In the genomic region with DNA sequence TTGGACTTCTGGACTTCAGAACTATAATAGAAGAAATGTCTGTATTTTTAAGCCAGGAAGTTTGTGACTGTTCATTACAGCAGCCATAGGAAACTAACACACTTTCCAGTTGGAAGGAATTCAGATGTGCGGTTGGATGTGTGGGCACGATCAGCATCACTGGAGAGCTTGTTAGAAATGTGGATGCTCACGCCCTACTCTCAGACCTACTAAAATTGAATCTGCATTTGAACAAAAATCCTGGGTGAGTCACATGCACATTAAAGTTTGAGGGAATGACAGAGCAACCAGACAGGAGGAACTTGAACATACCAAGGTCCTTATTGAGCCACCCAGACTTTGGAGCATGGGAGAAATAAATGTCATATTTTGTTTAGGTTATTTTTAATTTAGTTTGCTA, we compare ENCODE assay signal across 25 cellular contexts.
A peak's percentile ranks its signal among the peaks of the same experiment; 100 is the strongest.
DNase-seq lines count a peak whose midpoint lies in the region; ATAC-seq and TF ChIP-seq lines count a peak whose summit lies in the region.
"Had no signal": no experiment of that assay in that cellular context is flagged by ENCODE, and none has a peak within 500 bp of the region (broad histone marks: within the 10 kb centered on the region; RNA-seq: fewer than 3 reads in every experiment).

No MANE protein-coding gene starts in this region.

- peaks cover 4 to 9% of the 10 kb centered on the region in 2 donors for H3K4me1 ChIP-seq in ascending aorta
- H3K4me1 ChIP-seq: A549, adrenal gland, colonic mucosa, left ventricle myocardium inferior, psoas muscle, sigmoid colon, thyroid gland had no signal

- H3K27ac ChIP-seq in ascending aorta, result peak overlapping the region; percentile 9 to 51
- H3K27ac ChIP-seq: A549, adrenal gland, cardiac muscle cell, colonic mucosa, left ventricle myocardium inferior, psoas muscle, sigmoid colon, thyroid gland had no signal

- H3K36me3 ChIP-seq in ascending aorta, result no peaks in the 10 kb centered on the region
- H3K36me3 ChIP-seq: adrenal gland, cardiac muscle cell, colonic mucosa, left ventricle myocardium inferior, sigmoid colon, thyroid gland had no signal

- no peaks in the 10 kb centered on the region for H3K27me3 ChIP-seq in ascending aorta
- H3K27me3 ChIP-seq: adrenal gland, cardiac muscle cell, colonic mucosa, sigmoid colon, thyroid gland had no signal

- no peak overlapping the region for H3K4me3 ChIP-seq in AG10803 (ENCODE audit: low read length)
- H3K4me3 ChIP-seq in ascending aorta, result no peak overlapping the region
- H3K4me3 ChIP-seq: A549, adrenal gland, cardiac muscle cell, colonic mucosa, left ventricle myocardium inferior, psoas muscle, sigmoid colon, thyroid gland had no signal

- no peak for ATAC-seq in GM21717 (IDR thresholded peaks at IDR 0.05; ENCODE audit: unreplicated experiment)
- ATAC-seq: A549; activated CD8-positive, alpha-beta memory T cell treated with anti-CD3 and anti-CD28 coated beads, Interleukin-2, amount 10 ng/mL, durations not matched to agents 7 days and 5 days; naive thymus-derived CD4-positive, alpha-beta T cell; psoas muscle; stimulated activated naive CD8-positive, alpha-beta T cell treated with anti-CD3 and anti-CD28 coated beads, Interleukin-15, amount 100 ng/mL, for 72 hours had no signal

- intact Hi-C loops in ascending aorta (cut with DNase I), result no loop called here

- DNase-seq in AG10803 (ENCODE audit: low read depth) (peak; percentile 4), HT1080 (ENCODE audit: low read depth) (peak; percentile 80), ascending aorta (ENCODE audit: low spot score in 2 of 2) (no peak), kidney tubule cell (ENCODE audit: low spot score) (peak; percentile 2), T-helper 9 cell (no peak), NCI-H1417 treated with DMSO at 0.1 percent for 48 hours (lab: John Stamatoyannopoulos, UW) (no peak)
- no peak for DNase-seq in NK-92 treated with Interleukin-12 subunit alpha and Interleukin-12 subunit beta, amount 100 ng/mL, for 24 hours (lab: John Stamatoyannopoulos, UW)
- DNase-seq: activated B cell treated with CpG ODN at 0.5 μM for 24 hours; activated CD4-positive, alpha-beta T cell treated with anti-CD3 and anti-CD28 coated beads, Interleukin-2, amount 50 U/mL, for 1 hour; activated CD8-positive, alpha-beta memory T cell treated with anti-CD3 and anti-CD28 coated beads, Interleukin-2, amount 10 ng/mL, durations not matched to agents 7 days and 5 days; activated naive CD4-positive, alpha-beta T cell treated with anti-CD3 and anti-CD28 coated beads for 36 hours; activated T-cell treated with anti-CD3 and anti-CD28 coated beads, Interleukin-2, amount 50 U/mL, for 48 hours; adrenal gland; colonic mucosa; effector CD8-positive, alpha-beta T cell; left ventricle myocardium inferior; naive thymus-derived CD4-positive, alpha-beta T cell; psoas muscle; SHP77; sigmoid colon; stimulated activated naive CD8-positive, alpha-beta T cell treated with anti-CD3 and anti-CD28 coated beads, Interleukin-15, amount 100 ng/mL, for 72 hours; thyroid gland had no signal

- TF ChIP-seq CTCF in AG10803 (conservative IDR thresholded peaks at IDR 0.05; ENCODE audit: low read length) (no peak), ascending aorta (IDR thresholded peaks at IDR 0.05) (no peak)

- H3K9me3 ChIP-seq in ascending aorta, result no peaks in the 10 kb centered on the region
- H3K9me3 ChIP-seq: A549, colonic mucosa, psoas muscle, sigmoid colon, thyroid gland had no signal

Comparison
In these comparisons a context has a peak if more than half of its experiments do, and no peak if none do; other contexts are left out.
1. DNase-seq: peak in AG10803 (single experiment), HT1080 (single experiment) and kidney tubule cell (single experiment); none in ascending aorta (0 of 2), T-helper 9 cell (single experiment), NK-92 treated with Interleukin-12 subunit alpha and Interleukin-12 subunit beta, amount 100 ng/mL, for 24 hours (single experiment) and NCI-H1417 treated with DMSO at 0.1 percent for 48 hours (single experiment).